In genomic region chr14:22870811-22871199, GRCh38 we compare ENCODE assay signal across 8 cellular contexts. TPM values are rescaled to one million over a fixed set of nuclear protein-coding genes. Genes with fewer than 3 reads are reported as not detected.
A peak's percentile ranks its signal among the peaks of the same experiment; 100 is the strongest.
DNase-seq lines count a peak whose midpoint lies in the region; ATAC-seq and TF ChIP-seq lines count a peak whose summit lies in the region.

No MANE protein-coding gene starts in this region.

- peaks cover 11% of the 10 kb centered on the region; the same call in 1 of the 2 replicates for H3K36me3 ChIP-seq in ACC112 (ENCODE audit: insufficient read depth, low read length)

- peak overlapping the region; percentile 61 for H2AFZ ChIP-seq in ACC112 (ENCODE audit: low read length, unreplicated experiment)

- no peaks in the 10 kb centered on the region for H3K27me3 Mint-ChIP-seq in activated T-helper 17 cell treated with anti-CD3 and anti-CD28 coated beads, Interleukin-2, amount 50 U/mL, for 72 hours

- peak overlapping the region; percentile 76 for H3K27ac ChIP-seq in ACC112 (ENCODE audit: low read depth, low read length)
- peak overlapping the region; percentile 87 for H3K27ac ChIP-seq in temporal lobe (ENCODE audit: low read depth, low read length)

- H3K79me2 ChIP-seq in ACC112 (ENCODE audit: control insufficient read depth, insufficient read depth, low read length, unreplicated experiment), result peaks cover 16% of the 10 kb centered on the region

- peaks cover 18% of the 10 kb centered on the region for H3K4me1 Mint-ChIP-seq in activated T-helper 17 cell treated with anti-CD3 and anti-CD28 coated beads, Interleukin-2, amount 50 U/mL, for 72 hours

- H3K9me3 ChIP-seq in iPS-18c (ENCODE audit: control insufficient read depth, insufficient read depth, low read length), result no peaks in the 10 kb centered on the region

- no peaks in the 10 kb centered on the region for H3K9me3 Mint-ChIP-seq in activated T-helper 17 cell treated with anti-CD3 and anti-CD28 coated beads, Interleukin-2, amount 50 U/mL, for 72 hours

- ATAC-seq in GM19397 (IDR thresholded peaks at IDR 0.05; ENCODE audit: unreplicated experiment) (peak; percentile 11), HG03442 (IDR thresholded peaks at IDR 0.05; ENCODE audit: unreplicated experiment) (peak; percentile 39)
- no peak for ATAC-seq in activated T-helper 17 cell treated with anti-CD3 and anti-CD28 coated beads, Interleukin-2, amount 50 U/mL, for 72 hours (replicated peaks)

- peak overlapping the region; percentile 99 for H3K27ac Mint-ChIP-seq in activated T-helper 17 cell treated with anti-CD3 and anti-CD28 coated beads, Interleukin-2, amount 50 U/mL, for 72 hours

- peaks cover 36% of the 10 kb centered on the region for H3K36me3 Mint-ChIP-seq in activated T-helper 17 cell treated with anti-CD3 and anti-CD28 coated beads, Interleukin-2, amount 50 U/mL, for 72 hours (ENCODE audit: low read depth)

- peak overlapping the region; percentile 80 for H3K4me3 ChIP-seq in ACC112 (ENCODE audit: low read depth, low read length)
- peak overlapping the region; percentile 82; the same call in 1 of the 2 replicates for H3K4me3 ChIP-seq in iPS-18c (ENCODE audit: insufficient read depth, low read depth, low read length)

- TF ChIP-seq CTCF in GM20000 (IDR thresholded peaks at IDR 0.05; ENCODE audit: extremely low read depth, missing control alignments), result no peak

- H3K4me1 ChIP-seq in ACC112 (ENCODE audit: control insufficient read depth, insufficient read depth, low read length, unreplicated experiment), result peaks cover 10% of the 10 kb centered on the region

- no peaks in the 10 kb centered on the region for H3K27me3 ChIP-seq in ACC112 (ENCODE audit: insufficient read depth, low read length)

- no peak for DNase-seq in NCI-H187 (lab: John Stamatoyannopoulos, UW)
- DNase-seq in GM20000 (ENCODE audit: low spot score), result no peak

- H3K4me3 Mint-ChIP-seq in activated T-helper 17 cell treated with anti-CD3 and anti-CD28 coated beads, Interleukin-2, amount 50 U/mL, for 72 hours, result peak overlapping the region; percentile 99

RNA-seq across cellular contexts. Expression of gene LRP10, which starts 0.7 kb away (rescaled TPM):
- 10 to 100 TPM; 61.3 to 78.1 TPM for total RNA-seq in activated T-helper 17 cell treated with anti-CD3 and anti-CD28 coated beads, Interleukin-2, amount 50 U/mL, for 72 hours
- total RNA-seq in temporal lobe, result 4.7 TPM

RNA-seq across cellular contexts. Expression of gene REM2, which starts 12.2 kb away (rescaled TPM):
- total RNA-seq in activated T-helper 17 cell treated with anti-CD3 and anti-CD28 coated beads, Interleukin-2, amount 50 U/mL, for 72 hours, result 1 to 10 TPM in 1 of 2 donors, under 1 TPM in 1; 0.56 to 1.3 TPM
- total RNA-seq in temporal lobe, result 2.0 TPM

RNA-seq across cellular contexts. Expression of gene MMP14, which starts 34.4 kb away (rescaled TPM):
- total RNA-seq in activated T-helper 17 cell treated with anti-CD3 and anti-CD28 coated beads, Interleukin-2, amount 50 U/mL, for 72 hours, result 1 to 10 TPM; 1.5 to 2.1 TPM
- 11.3 TPM for total RNA-seq in temporal lobe

RNA-seq across cellular contexts. Expression of gene MRPL52, which starts 41.1 kb away (rescaled TPM):
- 100 to 1,000 TPM in 1 of 2 donors, 10 to 100 TPM in 1; 90.4 to 142 TPM for total RNA-seq in activated T-helper 17 cell treated with anti-CD3 and anti-CD28 coated beads, Interleukin-2, amount 50 U/mL, for 72 hours
- total RNA-seq in temporal lobe, result 19.9 TPM

RNA-seq across cellular contexts. Expression of gene RBM23, which starts 48.1 kb away (rescaled TPM):
- 10 to 100 TPM; 69.5 to 70.5 TPM for total RNA-seq in activated T-helper 17 cell treated with anti-CD3 and anti-CD28 coated beads, Interleukin-2, amount 50 U/mL, for 72 hours
- 66.6 TPM for total RNA-seq in temporal lobe

Comparison
In these comparisons a context has a peak if more than half of its experiments do, and no peak if none do; other contexts are left out.
1. RNA of gene LRP10, which starts 0.7 kb away (total RNA-seq): 61.3 to 78.1 TPM in activated T-helper 17 cell treated with anti-CD3 and anti-CD28 coated beads, Interleukin-2, amount 50 U/mL, for 72 hours; 4.7 TPM in temporal lobe (single experiment); every median in the first group is over 10 times any median in the second.